In genomic region chr17:39938140-39938869, GRCh38 we compare ENCODE assay signal across 1 cellular context.
TF ChIP-seq lines count a peak whose summit lies in the region.

No MANE protein-coding gene starts in this region.

TF ChIP-seq in GM12891, 5 proteins besides CTCF, POLR2A, EP300 and RAD21:
- TF ChIP-seq TAF1 (IDR thresholded peaks at IDR 0.05; ENCODE audit: low read depth, low read length) (no peak), PAX5 (IDR thresholded peaks at IDR 0.05; ENCODE audit: insufficient read depth, low read length, severe bottlenecking) (no peak), POLR2AphosphoS5 (IDR thresholded peaks at IDR 0.05; ENCODE audit: low read depth, low read length) (no peak), SPI1 (IDR thresholded peaks at IDR 0.05; ENCODE audit: low read depth, low read length) (no peak), POU2F2 (IDR thresholded peaks at IDR 0.05; ENCODE audit: low read depth, low read length) (no peak)
